ENCODE assay signal across 17 cellular contexts in the genomic region with DNA sequence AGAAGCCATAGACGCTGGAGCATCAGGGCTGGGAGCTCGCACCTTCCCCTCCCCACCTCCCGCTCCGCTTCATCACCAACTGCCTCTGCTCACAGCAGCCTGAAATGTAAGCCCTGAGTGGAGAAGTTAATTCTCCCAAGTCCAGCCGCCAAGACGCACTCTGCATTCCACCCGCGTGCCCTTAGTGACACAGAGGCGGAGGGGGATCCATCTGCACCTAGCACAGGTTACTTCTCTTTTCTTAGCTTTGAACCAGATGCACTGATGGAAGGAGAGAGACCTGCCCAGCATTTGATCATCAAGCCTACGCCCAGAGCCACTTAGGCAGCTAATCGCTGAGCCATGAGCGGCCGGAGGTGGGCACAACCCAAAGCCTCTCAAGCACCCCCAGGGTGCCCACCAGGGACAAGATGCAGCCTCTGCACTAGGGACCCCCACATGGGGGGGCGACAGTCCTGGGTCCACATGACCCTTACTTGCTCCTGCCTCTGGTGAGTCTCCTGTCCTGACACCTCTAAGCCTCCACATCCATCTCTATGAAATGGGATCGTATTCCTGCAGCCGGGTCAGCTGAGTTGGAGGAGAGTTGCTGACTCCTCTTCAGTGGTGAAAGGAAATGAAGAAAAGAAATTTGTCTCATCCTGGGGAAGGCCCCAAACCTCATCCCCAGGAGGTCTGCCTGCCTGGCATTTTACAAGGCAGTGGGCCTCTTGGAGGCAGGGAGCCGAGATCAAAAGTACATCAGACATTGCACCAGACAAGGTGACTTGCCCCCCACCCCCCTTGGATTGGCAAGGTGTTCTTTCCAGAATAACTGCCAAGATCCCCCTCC.
A peak's percentile ranks its signal among the peaks of the same experiment; 100 is the strongest.
DNase-seq lines count a peak whose midpoint lies in the region; ATAC-seq and TF ChIP-seq lines count a peak whose summit lies in the region.
"Had no signal": no experiment of that assay in that cellular context is flagged by ENCODE, and none has a peak within 500 bp of the region (broad histone marks: within the 10 kb centered on the region; RNA-seq: fewer than 3 reads in every experiment).

No MANE protein-coding gene starts in this region.

- H3K4me2 ChIP-seq in GM23248 (ENCODE audit: unreplicated experiment) (no peak overlapping the region), smooth muscle cell (peak overlapping the region; percentile 28)

- peaks cover 6% of the 10 kb centered on the region for H3K27me3 Mint-ChIP-seq in activated CD4-positive, alpha-beta memory T cell treated with anti-CD3 and anti-CD28 coated beads, Interleukin-2, amount 10 ng/mL, durations not matched to agents 7 days and 5 days
- H3K27me3 Mint-ChIP-seq in activated CD4-positive, alpha-beta memory T cell treated with anti-CD3 and anti-CD28 coated beads for 36 hours: peaks cover 14% of the 10 kb centered on the region

- H3K27me3 ChIP-seq in GM23248 (replicated peaks; ENCODE audit: insufficient read depth) (peaks cover 4% of the 10 kb centered on the region), smooth muscle cell (ENCODE audit: low read depth) (no peaks in the 10 kb centered on the region)

- H3K9me3 Mint-ChIP-seq in activated CD4-positive, alpha-beta memory T cell treated with anti-CD3 and anti-CD28 coated beads, Interleukin-2, amount 10 ng/mL, durations not matched to agents 7 days and 5 days: no peaks in the 10 kb centered on the region
- no peaks in the 10 kb centered on the region for H3K9me3 Mint-ChIP-seq in activated CD4-positive, alpha-beta memory T cell treated with anti-CD3 and anti-CD28 coated beads for 36 hours
- H3K9me3 Mint-ChIP-seq: CD4-positive, alpha-beta memory T cell; T-cell had no signal

- CTCF ChIA-PET in activated CD4-positive, alpha-beta memory T cell treated with anti-CD3 and anti-CD28 coated beads, Interleukin-2, amount 10 ng/mL, durations not matched to agents 7 days and 5 days (lab: Charles Lee): no interaction called here
- CTCF ChIA-PET in activated CD4-positive, alpha-beta memory T cell treated with anti-CD3 and anti-CD28 coated beads for 36 hours (lab: Charles Lee): no interaction called here

- in situ Hi-C loops in GM23248 (cut with MboI): no loop called here

- H3K9me2 ChIP-seq in GM23248 (ENCODE audit: insufficient read depth): no peaks in the 10 kb centered on the region

- 78 to 80% methylated on average over 17 of the region's 17 CpGs for WGBS in GM23248 (ENCODE audit: low coverage in 1 of 2, low lambda C conversion rate in 2 of 2, missing lambda C conversion rate in 2 of 2), 2 experiments
- 51% methylated on average over 17 of the region's 17 CpGs for WGBS in smooth muscle cell (ENCODE audit: low lambda C conversion rate)

- H3K4me3 ChIP-seq in GM23248: no peak overlapping the region
- H3K4me3 ChIP-seq in coronary artery: no peak overlapping the region
- no peak overlapping the region for H3K4me3 ChIP-seq in smooth muscle cell

- peak; percentile 10 for DNase-seq in activated CD4-positive, alpha-beta memory T cell treated with anti-CD3 and anti-CD28 coated beads, Interleukin-2, amount 10 ng/mL, durations not matched to agents 7 days and 5 days
- no peak for DNase-seq in activated CD4-positive, alpha-beta memory T cell treated with anti-CD3 and anti-CD28 coated beads for 36 hours
- DNase-seq in GM23248 (peak; percentile 21), coronary artery (ENCODE audit: low spot score) (peak; percentile 61), smooth muscle cell (lab: John Stamatoyannopoulos, UW; ENCODE audit: unreplicated experiment) (no peak), SK-N-DZ (ENCODE audit: low spot score) (no peak), cortex of kidney (lab: John Stamatoyannopoulos, UW) (no peak)
- DNase-seq: CD4-positive, alpha-beta memory T cell; central memory CD4-positive, alpha-beta T cell; DND-41; NCI-H1048; RPMI8226; stimulated activated naive CD4-positive, alpha-beta T cell had no signal

- no peaks in the 10 kb centered on the region for H3K4me1 Mint-ChIP-seq in activated CD4-positive, alpha-beta memory T cell treated with anti-CD3 and anti-CD28 coated beads, Interleukin-2, amount 10 ng/mL, durations not matched to agents 7 days and 5 days
- H3K4me1 Mint-ChIP-seq in activated CD4-positive, alpha-beta memory T cell treated with anti-CD3 and anti-CD28 coated beads for 36 hours (ENCODE audit: low read depth): no peaks in the 10 kb centered on the region
- H3K4me1 Mint-ChIP-seq: T-cell had no signal

- no peak for TF ChIP-seq CTCF in coronary artery (IDR thresholded peaks at IDR 0.05)
- no peak for TF ChIP-seq CTCF in smooth muscle cell (IDR thresholded peaks at IDR 0.05; ENCODE audit: borderline replicate concordance, insufficient read depth, poor library complexity, severe bottlenecking)

- H4K20me1 ChIP-seq in GM23248 (ENCODE audit: insufficient read depth) (no peaks in the 10 kb centered on the region), smooth muscle cell (ENCODE audit: low read depth) (no peaks in the 10 kb centered on the region)

- no peak overlapping the region for H3K9ac ChIP-seq in GM23248
- H3K9ac ChIP-seq in smooth muscle cell (ENCODE audit: low read depth): no peak overlapping the region

- no peaks in the 10 kb centered on the region for H3K79me2 ChIP-seq in GM23248 (ENCODE audit: insufficient read depth)
- no peaks in the 10 kb centered on the region for H3K79me2 ChIP-seq in smooth muscle cell (ENCODE audit: low read depth)

- H3K36me3 ChIP-seq in GM23248 (ENCODE audit: low read depth) (no peaks in the 10 kb centered on the region), smooth muscle cell (ENCODE audit: low read depth) (no peaks in the 10 kb centered on the region)

- intact Hi-C loops in activated CD4-positive, alpha-beta memory T cell treated with anti-CD3 and anti-CD28 coated beads for 36 hours (cut with micrococcal nuclease): no loop called here

- POLR2A ChIA-PET in activated CD4-positive, alpha-beta memory T cell treated with anti-CD3 and anti-CD28 coated beads, Interleukin-2, amount 10 ng/mL, durations not matched to agents 7 days and 5 days (lab: Charles Lee): no interaction called here
- POLR2A ChIA-PET in activated CD4-positive, alpha-beta memory T cell treated with anti-CD3 and anti-CD28 coated beads for 36 hours (lab: Charles Lee): no interaction called here

- no peaks in the 10 kb centered on the region for H3K36me3 Mint-ChIP-seq in activated CD4-positive, alpha-beta memory T cell treated with anti-CD3 and anti-CD28 coated beads, Interleukin-2, amount 10 ng/mL, durations not matched to agents 7 days and 5 days (ENCODE audit: low read depth)
- no peaks in the 10 kb centered on the region for H3K36me3 Mint-ChIP-seq in activated CD4-positive, alpha-beta memory T cell treated with anti-CD3 and anti-CD28 coated beads for 36 hours
- H3K36me3 Mint-ChIP-seq: activated naive CD8-positive, alpha-beta T cell; CD4-positive, alpha-beta memory T cell; T-cell had no signal

- H2AFZ ChIP-seq in GM23248 (no peak overlapping the region), smooth muscle cell (ENCODE audit: low read depth) (no peak overlapping the region)

- H3F3A ChIP-seq in GM23248 (ENCODE audit: insufficient read depth) (no peaks in the 10 kb centered on the region), smooth muscle cell (ENCODE audit: low read depth) (no peaks in the 10 kb centered on the region)

- no peaks in the 10 kb centered on the region for H3K9me3 ChIP-seq in GM23248 (ENCODE audit: low read depth)
- H3K9me3 ChIP-seq in smooth muscle cell (replicated peaks; ENCODE audit: low read depth): no peaks in the 10 kb centered on the region

- no peak for ATAC-seq in esophagus mucosa
- ATAC-seq: left colon, T-cell had no signal

- H3K27ac ChIP-seq in GM23248: no peak overlapping the region
- no peak overlapping the region for H3K27ac ChIP-seq in coronary artery
- peak overlapping the region; percentile 60 for H3K27ac ChIP-seq in smooth muscle cell (ENCODE audit: low read depth)

- H3K4me1 ChIP-seq in GM23248 (ENCODE audit: insufficient read depth) (peaks cover 9% of the 10 kb centered on the region), smooth muscle cell (ENCODE audit: low read depth) (peaks cover 1% of the 10 kb centered on the region)

- no peak overlapping the region for H3K27ac Mint-ChIP-seq in activated CD4-positive, alpha-beta memory T cell treated with anti-CD3 and anti-CD28 coated beads, Interleukin-2, amount 10 ng/mL, durations not matched to agents 7 days and 5 days
- no peak overlapping the region for H3K27ac Mint-ChIP-seq in activated CD4-positive, alpha-beta memory T cell treated with anti-CD3 and anti-CD28 coated beads for 36 hours
- H3K27ac Mint-ChIP-seq: activated naive CD8-positive, alpha-beta T cell; CD4-positive, alpha-beta memory T cell; T-cell had no signal

- no peak overlapping the region for H3K4me3 Mint-ChIP-seq in activated CD4-positive, alpha-beta memory T cell treated with anti-CD3 and anti-CD28 coated beads, Interleukin-2, amount 10 ng/mL, durations not matched to agents 7 days and 5 days
- no peak overlapping the region for H3K4me3 Mint-ChIP-seq in activated CD4-positive, alpha-beta memory T cell treated with anti-CD3 and anti-CD28 coated beads for 36 hours
- H3K4me3 Mint-ChIP-seq: activated naive CD8-positive, alpha-beta T cell; CD4-positive, alpha-beta memory T cell; T-cell had no signal

Comparison
In these comparisons a context has a peak if more than half of its experiments do, and no peak if none do; other contexts are left out.
1. DNase-seq: peak in activated CD4-positive, alpha-beta memory T cell treated with anti-CD3 and anti-CD28 coated beads, Interleukin-2, amount 10 ng/mL, durations not matched to agents 7 days and 5 days (single experiment), GM23248 (single experiment) and coronary artery (single experiment); none in activated CD4-positive, alpha-beta memory T cell treated with anti-CD3 and anti-CD28 coated beads for 36 hours (single experiment), smooth muscle cell (single experiment), SK-N-DZ (single experiment) and cortex of kidney (single experiment).